Comparison of ENCODE assay signal across 18 cellular contexts in genomic region chr15:23412881-23413600, GRCh38. TPM values are rescaled to one million over a fixed set of nuclear protein-coding genes. Genes with fewer than 3 reads are reported as not detected.
"Had no signal": no experiment of that assay in that cellular context is flagged by ENCODE, and none has a peak within 500 bp of the region (broad histone marks: within the 10 kb centered on the region; RNA-seq: fewer than 3 reads in every experiment).

No MANE protein-coding gene starts in this region.

RNA-seq across cellular contexts. Expression of gene GOLGA6L2, which starts 34.0 kb away (rescaled TPM):
- total RNA-seq: natural killer cell, occipital lobe, osteoblast, ovary, pulmonary artery endothelial cell, right atrium auricular region, sciatic nerve, smooth muscle cell, stomach, subcutaneous adipose tissue, temporal lobe, thoracic aorta, thyroid gland, tibial nerve, upper lobe of left lung, ureter, vagina had no signal
- polyA plus RNA-seq: neural cell, ovary, smooth muscle cell, stomach had no signal

RNA-seq across cellular contexts. Expression of gene GOLGA8S, which starts 58.5 kb away (rescaled TPM):
- total RNA-seq: occipital lobe, smooth muscle cell, vagina had no signal
- polyA plus RNA-seq: neural cell, smooth muscle cell had no signal
